In the genomic region with DNA sequence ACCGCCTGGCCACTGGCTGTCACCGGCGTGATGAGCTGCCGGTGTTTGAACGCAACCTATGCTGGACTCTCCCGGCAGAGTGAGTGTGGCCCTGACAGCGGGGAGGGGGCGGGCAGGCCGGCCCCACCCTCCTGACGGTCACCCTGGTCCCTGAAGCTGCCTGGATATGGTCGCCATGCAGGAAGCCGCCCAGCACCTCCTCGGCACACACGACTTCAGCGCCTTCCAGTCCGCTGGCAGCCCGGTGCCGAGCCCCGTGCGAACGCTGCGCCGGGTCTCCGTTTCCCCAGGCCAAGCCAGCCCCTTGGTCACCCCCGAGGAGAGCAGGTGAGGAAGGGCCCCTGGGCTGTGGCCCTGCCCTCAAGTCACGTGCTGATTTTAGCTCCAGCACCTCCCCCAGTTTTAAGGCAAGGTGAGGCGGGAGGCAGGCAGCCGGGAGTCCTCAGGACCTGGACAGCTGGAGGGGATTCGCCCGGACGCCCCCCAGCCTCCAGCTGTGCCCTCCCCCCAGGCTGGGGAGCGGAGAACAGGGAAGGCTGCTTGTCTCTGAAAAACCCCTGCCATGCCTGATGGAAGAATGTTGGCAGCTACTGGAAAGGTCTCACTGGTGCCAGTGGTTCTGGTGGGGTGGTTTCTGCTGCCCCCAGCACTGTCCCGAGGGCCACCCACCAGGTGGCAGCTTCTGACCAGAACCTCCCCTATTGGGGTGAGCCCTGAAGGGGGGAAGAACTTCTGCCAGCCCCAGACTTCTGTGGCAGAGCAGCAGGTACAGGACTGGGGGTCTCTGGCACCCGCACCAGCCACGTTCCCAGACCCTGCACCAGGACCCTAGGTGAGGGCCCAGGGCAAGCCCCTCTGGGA, we compare ENCODE assay signal across 10 cellular contexts. TPM values are rescaled to one million over a fixed set of nuclear protein-coding genes. Genes with fewer than 3 reads are reported as not detected.
DNase-seq lines count a peak whose midpoint lies in the region; ATAC-seq, FAIRE-seq and TF ChIP-seq lines count a peak whose summit lies in the region.
"Had no signal": no experiment of that assay in that cellular context is flagged by ENCODE, and none has a peak within 500 bp of the region (broad histone marks: within the 10 kb centered on the region; RNA-seq: fewer than 3 reads in every experiment).

No MANE protein-coding gene starts in this region.

- H3K27ac Mint-ChIP-seq in astrocyte (ENCODE audit: unreplicated experiment), result no peak overlapping the region

- peaks cover 0 to 51% (median 43%) of the 10 kb centered on the region in 9 donors for H3K36me3 ChIP-seq in heart left ventricle
- peaks cover 8% of the 10 kb centered on the region for H3K36me3 ChIP-seq in astrocyte (ENCODE audit: insufficient read depth, low read length)
- peaks cover 0 to 39% (median 10%) of the 10 kb centered on the region in 4 donors for H3K36me3 ChIP-seq in right lobe of liver
- H3K36me3 ChIP-seq in urinary bladder (ENCODE audit: insufficient read depth), result peaks cover 7% of the 10 kb centered on the region

- H3K36me3 Mint-ChIP-seq in astrocyte (ENCODE audit: low read depth, unreplicated experiment), result peaks cover 6% of the 10 kb centered on the region

- H2AFZ ChIP-seq in astrocyte (ENCODE audit: low read depth, low read length), result no peak overlapping the region

- peaks cover 6% of the 10 kb centered on the region for H3K4me1 Mint-ChIP-seq in astrocyte (ENCODE audit: low read depth, unreplicated experiment)

- peaks cover 73% of the 10 kb centered on the region for H4K20me1 ChIP-seq in astrocyte (ENCODE audit: insufficient read depth, low read length)

- H3K27me3 Mint-ChIP-seq in astrocyte (ENCODE audit: low read depth, unreplicated experiment), result no peaks in the 10 kb centered on the region

- H3K79me2 ChIP-seq in astrocyte (ENCODE audit: insufficient read depth, low read length), result peaks cover 63% of the 10 kb centered on the region

- H3K9me3 Mint-ChIP-seq in astrocyte (ENCODE audit: unreplicated experiment), result no peaks in the 10 kb centered on the region

- TF ChIP-seq POLR2A in heart left ventricle (IDR thresholded peaks at IDR 0.05), result no peak
- TF ChIP-seq POLR2A in right lobe of liver (IDR thresholded peaks at IDR 0.05), result no peak

- ATAC-seq in heart left ventricle (no peak), left cardiac atrium (no peak), right lobe of liver (no peak)

- intact Hi-C loops in heart left ventricle (cut with DNase I) (loop anchor here in 1 of 10 donors (2.0 kb wide), 1 partner anchor 39 kb away; the partner anchor contains the start of gene DVL1), left cardiac atrium (cut with DNase I) (no loop called here), right lobe of liver (cut with DNase I) (no loop called here)

- H3K4me1 ChIP-seq in heart left ventricle (peaks cover 18 to 44% (median 36%) of the 10 kb centered on the region in 12 donors), astrocyte (ENCODE audit: insufficient read depth, low read length) (peaks cover 36% of the 10 kb centered on the region), right lobe of liver (peaks cover 0 to 34% (median 19%) of the 10 kb centered on the region in 4 donors), urinary bladder (ENCODE audit: insufficient read depth) (no peaks in the 10 kb centered on the region)

- TF ChIP-seq CTCF in heart left ventricle (IDR thresholded peaks at IDR 0.05) (no peak), astrocyte (IDR thresholded peaks at IDR 0.05; ENCODE audit: insufficient read depth, low read depth, low read length) (no peak), right lobe of liver (IDR thresholded peaks at IDR 0.05) (no peak)

- peak overlapping the region in 11 of 12 donors; percentile 74 to 95 (median 90) for H3K4me3 ChIP-seq in heart left ventricle
- peak overlapping the region; percentile 73 for H3K4me3 ChIP-seq in astrocyte (ENCODE audit: insufficient read depth, low read depth, low read length)
- peak overlapping the region; percentile 66 to 92 (median 92) for H3K4me3 ChIP-seq in right lobe of liver
- peak overlapping the region; percentile 79 for H3K4me3 ChIP-seq in urinary bladder (ENCODE audit: low read depth, low read length)

- FAIRE-seq in astrocyte (lab: Jason Lieb, UNC), result no peak
- FAIRE-seq: islet of Langerhans had no signal

- H3K27me3 ChIP-seq in heart left ventricle, result no peaks in the 10 kb centered on the region
- H3K27me3 ChIP-seq in astrocyte (ENCODE audit: insufficient read depth, low read length), result no peaks in the 10 kb centered on the region
- no peaks in the 10 kb centered on the region for H3K27me3 ChIP-seq in right lobe of liver

- H3K9me3 ChIP-seq in heart left ventricle (no peaks in the 10 kb centered on the region), astrocyte (ENCODE audit: insufficient read depth, low read depth, low read length) (no peaks in the 10 kb centered on the region), right lobe of liver (no peaks in the 10 kb centered on the region)

- WGBS in heart left ventricle, 4 donors, result 62 to 91% (median 62%) methylated on average over 8 to 35 of the region's 35 CpGs
- WGBS in right lobe of liver (ENCODE audit: insufficient coverage, low coverage, low lambda C conversion rate, missing lambda C conversion rate), result 67% methylated on average over 7 of the region's 35 CpGs
- 51% methylated on average over 35 of the region's 35 CpGs for WGBS in urinary bladder

- no peak for DNase-seq in heart left ventricle
- no peak for DNase-seq in left cardiac atrium
- DNase-seq in astrocyte (ENCODE audit: low read depth), result no peak
- no peak for DNase-seq in right lobe of liver
- no peak for DNase-seq in nucleus accumbens (lab: John Stamatoyannopoulos, UW)
- no peak for DNase-seq in NCI-H526 (lab: John Stamatoyannopoulos, UW)
- DNase-seq in NK-92 (lab: John Stamatoyannopoulos, UW; ENCODE audit: unreplicated experiment), result no peak
- DNase-seq: NCI-H526 treated with DMSO at 0.1 percent for 48 hours had no signal

- H3K4me2 ChIP-seq in astrocyte (ENCODE audit: low read length), result peak overlapping the region; percentile 96

- peak overlapping the region; percentile 84 for H3K4me3 Mint-ChIP-seq in astrocyte (ENCODE audit: unreplicated experiment)

- peak overlapping the region; percentile 81 for H3K9ac ChIP-seq in astrocyte (ENCODE audit: low read length)

- H3K27ac ChIP-seq in heart left ventricle (peak overlapping the region in 7 of 12 donors; percentile 93 to 100 (median 96)), astrocyte (ENCODE audit: low read depth, low read length) (no peak overlapping the region), right lobe of liver (peak overlapping the region in 1 of 3 donors; percentile 90), urinary bladder (ENCODE audit: low read depth) (peak overlapping the region; percentile 30)

RNA-seq across cellular contexts. Expression of gene PUSL1, which starts 1.4 kb away (rescaled TPM):
- total RNA-seq in heart left ventricle, result 10 to 100 TPM in 4 of 9 donors, 1 to 10 TPM in 5; 6.8 to 17.7 (median 9.7) TPM
- 10 to 100 TPM; 16.0 to 16.2 TPM for polyA plus RNA-seq in heart left ventricle
- 10 to 100 TPM; 11.4 to 12.2 TPM for total RNA-seq in left cardiac atrium
- 28.0 and 29.4 TPM in 2 replicates for total RNA-seq in astrocyte
- 10 to 100 TPM in 2 of 6 experiments, 1 to 10 TPM in 4; 5.6 to 21.6 (median 8.4) TPM for total RNA-seq in right lobe of liver
- 7.6 TPM for total RNA-seq in urinary bladder
- polyA plus RNA-seq in urinary bladder, result 19.2 TPM

RNA-seq across cellular contexts. Expression of gene ACAP3, which starts 2.0 kb away (rescaled TPM):
- total RNA-seq in heart left ventricle, result 10 to 100 TPM; 28.7 to 56.3 (median 34.1) TPM
- 10 to 100 TPM; 20.1 to 59.5 TPM for polyA plus RNA-seq in heart left ventricle
- total RNA-seq in left cardiac atrium, result 10 to 100 TPM; 36.2 to 46.7 TPM
- 60.2 and 64.0 TPM in 2 replicates for total RNA-seq in astrocyte
- total RNA-seq in right lobe of liver, result 10 to 100 TPM; 20.1 to 28.0 (median 22.0) TPM
- total RNA-seq in urinary bladder, result 40.2 TPM
- 51.2 TPM for polyA plus RNA-seq in urinary bladder

RNA-seq across cellular contexts. Expression of gene INTS11, which starts 14.7 kb away (rescaled TPM):
- total RNA-seq in heart left ventricle, result 10 to 100 TPM; 46.8 to 91.3 (median 67.6) TPM
- 100 to 1,000 TPM in 1 of 2 donors, 10 to 100 TPM in 1; 81.7 to 117 TPM for polyA plus RNA-seq in heart left ventricle
- 10 to 100 TPM; 48.5 to 60.0 TPM for total RNA-seq in left cardiac atrium
- 75.9 and 84.8 TPM in 2 replicates for total RNA-seq in astrocyte
- 10 to 100 TPM; 35.1 to 52.4 (median 43.5) TPM for total RNA-seq in right lobe of liver
- 45.9 TPM for total RNA-seq in urinary bladder
- 134 TPM for polyA plus RNA-seq in urinary bladder

RNA-seq across cellular contexts. Expression of gene CPTP, which starts 14.8 kb away (rescaled TPM):
- total RNA-seq in heart left ventricle (100 to 1,000 TPM in 2 of 9 donors, 10 to 100 TPM in 7; 50.7 to 220 (median 72.4) TPM), left cardiac atrium (10 to 100 TPM; 31.8 to 32.5 TPM), astrocyte (25.6 and 28.5 TPM in 2 replicates), right lobe of liver (10 to 100 TPM; 26.9 to 57.7 (median 33.1) TPM), urinary bladder (6.1 TPM)
- polyA plus RNA-seq in heart left ventricle (100 to 1,000 TPM in 1 of 2 donors, 10 to 100 TPM in 1; 57.6 to 226 TPM), urinary bladder (17.1 TPM)

RNA-seq across cellular contexts. Expression of gene TAS1R3, which starts 21.3 kb away (rescaled TPM):
- total RNA-seq in heart left ventricle (under 1 TPM; 0.21 to 0.80 (median 0.38) TPM), left cardiac atrium (under 1 TPM; 0.44 to 0.65 TPM), astrocyte (0.41 and 0.50 TPM in 2 replicates), right lobe of liver (1 to 10 TPM in 2 of 6 experiments, under 1 TPM in 4; 0.10 to 2.7 (median 0.33) TPM), urinary bladder (0.48 TPM)
- polyA plus RNA-seq in heart left ventricle (1 to 10 TPM in 1 of 2 donors, under 1 TPM in 1; 0.24 to 1.3 TPM), urinary bladder (0.11 TPM)
